Comparison of ENCODE assay signal across 22 cellular contexts in genomic region chr14:22450266-22450665, GRCh38.
"Had no signal": no experiment of that assay in that cellular context is flagged by ENCODE, and none has a peak within 500 bp of the region (broad histone marks: within the 10 kb centered on the region; RNA-seq: fewer than 3 reads in every experiment).

No MANE protein-coding gene starts in this region.

- H3K4me1 ChIP-seq: esophagus squamous epithelium, right lobe of liver, testis had no signal

- H3K27ac ChIP-seq: brain microvascular endothelial cell, epithelial cell of prostate, esophagus squamous epithelium, left ventricle myocardium inferior, ovary, right lobe of liver, testis, VCaP had no signal

- H3K9me3 Mint-ChIP-seq: activated T-helper 2 cell treated with anti-CD3 and anti-CD28 coated beads, Interferon-gamma antibody, Interleukin-2, Interleukin-4, amounts not matched to agents 10 μg/mL and 5 μg/mL and 100 μg/mL, durations not matched to agents 14 hours and 24 hours and 36 hours had no signal

- H3K27me3 Mint-ChIP-seq: activated naive CD8-positive, alpha-beta T cell had no signal

- H3K36me3 Mint-ChIP-seq: activated naive CD8-positive, alpha-beta T cell had no signal

- H3K27ac Mint-ChIP-seq: activated naive CD8-positive, alpha-beta T cell; activated T-helper 2 cell treated with anti-CD3 and anti-CD28 coated beads, Interferon-gamma antibody, Interleukin-2, Interleukin-4, amounts not matched to agents 10 μg/mL and 5 μg/mL and 100 μg/mL, durations not matched to agents 14 hours and 24 hours and 36 hours; progenitor cell of endocrine pancreas had no signal

- ATAC-seq: mucosa of descending colon, right lobe of liver had no signal

- H3K9me3 ChIP-seq: esophagus squamous epithelium, left ventricle myocardium inferior, mucosa of descending colon, ovary, right lobe of liver, testis had no signal

- H3K27me3 ChIP-seq: brain microvascular endothelial cell, ovary, right lobe of liver, testis had no signal

- DNase-seq: activated CD4-positive, alpha-beta T cell treated with anti-CD3 and anti-CD28 coated beads for 48 hours; activated CD4-positive, alpha-beta T cell treated with anti-CD3 and anti-CD28 coated beads, Interleukin-2, amount 50 U/mL, for 48 hours; activated CD8-positive, alpha-beta memory T cell treated with anti-CD3 and anti-CD28 coated beads for 24 hours; amniotic stem cell; brain microvascular endothelial cell; esophagus squamous epithelium; foreskin melanocyte; left ventricle myocardium inferior; mesendoderm; mucosa of descending colon; ovary; right lobe of liver; stimulated activated CD4-positive, alpha-beta T cell treated with anti-CD3 and anti-CD28 coated beads, Interleukin-12 subunit alpha, Interleukin-12 subunit beta, amount 100 ng/mL, for 4 hours; stimulated activated CD4-positive, alpha-beta T cell treated with anti-CD3 and anti-CD28 coated beads, Interleukin-4, amount 100 ng/mL, for 1 hour; testis; trophoblast cell had no signal

- H3K4me3 ChIP-seq: esophagus squamous epithelium, left ventricle myocardium inferior, lung, mucosa of descending colon, ovary, right lobe of liver, testis had no signal

- H3K4me3 Mint-ChIP-seq: activated naive CD8-positive, alpha-beta T cell had no signal

- H3K36me3 ChIP-seq: brain microvascular endothelial cell, esophagus squamous epithelium, left ventricle myocardium inferior, ovary, right lobe of liver had no signal
